ENCODE assay signal across 13 cellular contexts in the genomic region with DNA sequence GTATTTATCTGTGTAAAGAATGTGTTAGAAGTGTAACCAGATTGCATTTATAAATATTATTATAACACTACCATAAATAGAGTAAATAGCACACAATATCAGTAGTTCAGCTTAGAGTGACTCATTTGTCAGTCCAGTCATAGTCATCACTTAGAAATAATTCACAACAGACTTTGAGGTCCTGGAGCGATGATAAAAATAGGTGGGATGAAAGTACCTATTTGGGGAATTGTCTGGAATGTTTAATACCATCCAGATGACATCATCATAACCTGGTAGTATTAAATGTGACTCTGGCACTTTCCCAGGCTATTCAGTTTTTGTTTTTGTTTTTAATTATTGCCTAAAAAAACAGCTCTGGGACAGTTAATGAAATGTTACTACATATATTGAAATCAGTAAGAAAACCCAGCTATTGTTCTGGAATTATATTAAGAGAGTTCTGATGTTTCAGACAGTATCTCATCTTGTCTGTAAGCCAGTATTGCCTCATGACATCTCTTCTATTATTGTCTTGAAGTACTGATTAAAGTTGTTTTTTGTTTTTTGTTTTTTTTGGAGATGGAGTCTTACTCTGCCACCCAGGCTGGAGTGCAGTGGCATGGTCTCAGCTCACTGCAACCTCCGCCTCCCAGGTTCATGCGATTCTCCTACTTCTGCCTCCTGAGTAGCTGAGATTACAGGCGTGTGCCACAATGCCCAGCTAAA.
DNase-seq lines count a peak whose midpoint lies in the region; ATAC-seq and TF ChIP-seq lines count a peak whose summit lies in the region.
"Had no signal": no experiment of that assay in that cellular context is flagged by ENCODE, and none has a peak within 500 bp of the region (broad histone marks: within the 10 kb centered on the region; RNA-seq: fewer than 3 reads in every experiment).

No MANE protein-coding gene starts in this region.

- ATAC-seq in SK-N-SH treated with all-trans-retinoic acid at 6 μM for 48 hours (peak; percentile 91), HG02571 (IDR thresholded peaks at IDR 0.05; ENCODE audit: unreplicated experiment) (no peak)

- H3K9ac ChIP-seq in skeletal muscle tissue (ENCODE audit: low read depth in 1 of 3, low read length in 3 of 3), result no peak overlapping the region
- H3K9ac ChIP-seq: neural progenitor cell had no signal

- H3K27ac ChIP-seq in skeletal muscle tissue (ENCODE audit: low read depth, low read length) (peak overlapping the region; percentile 19), tibial nerve (no peak overlapping the region)
- H3K27ac ChIP-seq: colonic mucosa, neural progenitor cell had no signal

- TF ChIP-seq CTCF in HFF-Myc (IDR thresholded peaks at IDR 0.05; ENCODE audit: low read depth, low read length, missing control alignments), result no peak
- TF ChIP-seq CTCF in foreskin fibroblast (IDR thresholded peaks at IDR 0.05; ENCODE audit: low read depth, low read length), result no peak
- no peak for TF ChIP-seq CTCF in tibial nerve (IDR thresholded peaks at IDR 0.05)

- DNase-seq in HFF-Myc (ENCODE audit: extremely low read depth, low read depth) (peak; percentile 24), foreskin fibroblast (peak; percentile 18 to 49), NCI-H1417 (lab: John Stamatoyannopoulos, UW) (no peak), tibial nerve (ENCODE audit: low spot score in 2 of 2) (no peak)
- DNase-seq in activated CD4-positive, CD25-positive, alpha-beta regulatory T cell treated with anti-CD3 and anti-CD28 coated beads, Interleukin-2, amount 50 U/mL, for 72 hours, result no peak
- DNase-seq: activated naive CD4-positive, alpha-beta T cell treated with anti-CD3 and anti-CD28 coated beads, Interleukin-2, amount 10 ng/mL, durations not matched to agents 7 days and 5 days; colonic mucosa; NCI-H510A; trophoblast cell had no signal

- H3K27me3 ChIP-seq in skeletal muscle tissue (ENCODE audit: control insufficient read depth in 3 of 3, insufficient read depth in 3 of 3, low read length in 3 of 3) (no peaks in the 10 kb centered on the region), tibial nerve (no peaks in the 10 kb centered on the region)
- H3K27me3 ChIP-seq: colonic mucosa, neural progenitor cell had no signal

- H3K36me3 ChIP-seq in skeletal muscle tissue (ENCODE audit: control insufficient read depth in 3 of 3, insufficient read depth in 3 of 3, low read length in 3 of 3) (peaks cover 3 to 13% (median 8%) of the 10 kb centered on the region in 3 donors), tibial nerve (peaks cover 0 to 22% (median 0%) of the 10 kb centered on the region in 3 donors)
- H3K36me3 ChIP-seq: colonic mucosa, neural progenitor cell had no signal

- H3K4me1 ChIP-seq in skeletal muscle tissue (ENCODE audit: control insufficient read depth in 3 of 3, insufficient read depth in 3 of 3, low read length in 3 of 3) (peaks cover 0 to 8% (median 5%) of the 10 kb centered on the region in 3 donors), tibial nerve (peaks cover 0 to 13% (median 3%) of the 10 kb centered on the region in 4 donors)
- H3K4me1 ChIP-seq: colonic mucosa, neural progenitor cell had no signal

- 86 to 95% methylated on average over 4 of the region's 4 CpGs for WGBS in tibial nerve, 2 donors

- no peak for TF ChIP-seq EP300 in tibial nerve (IDR thresholded peaks at IDR 0.05)

- no peaks in the 10 kb centered on the region for H3K9me3 ChIP-seq in skeletal muscle tissue (ENCODE audit: control insufficient read depth in 3 of 3, low read length in 3 of 3)
- no peaks in the 10 kb centered on the region for H3K9me3 ChIP-seq in tibial nerve
- H3K9me3 ChIP-seq: colonic mucosa had no signal

- no peak for TF ChIP-seq POLR2A in tibial nerve (IDR thresholded peaks at IDR 0.05)

- no peak overlapping the region for H3K4me3 ChIP-seq in HFF-Myc (replicated peaks; ENCODE audit: low read depth, low read length)
- no peak overlapping the region for H3K4me3 ChIP-seq in foreskin fibroblast (ENCODE audit: low read depth in 1 of 2, low read length in 2 of 2)
- H3K4me3 ChIP-seq in skeletal muscle tissue (ENCODE audit: low read length in 3 of 3), result no peak overlapping the region
- no peak overlapping the region for H3K4me3 ChIP-seq in tibial nerve
- H3K4me3 ChIP-seq: colonic mucosa, neural progenitor cell had no signal

TF ChIP-seq in SK-N-SH treated with all-trans-retinoic acid at 6 μM for 48 hours, 23 proteins besides CTCF, POLR2A, EP300 and RAD21:
- TF ChIP-seq TCF4 (CRISPR knock-in tag; IDR thresholded peaks at IDR 0.05; ENCODE audit: borderline replicate concordance) (0 out of 2 replicates have a peak, but pooled peaks have one; percentile 16), RARB (CRISPR knock-in tag; IDR thresholded peaks at IDR 0.05) (no peak), ISL1 (CRISPR knock-in tag; IDR thresholded peaks at IDR 0.05) (peak; percentile 90), SNAI2 (CRISPR knock-in tag; IDR thresholded peaks at IDR 0.05) (peak; percentile 65; the same call in 1 of the 2 replicates)
- TF ChIP-seq, protein P1, sequence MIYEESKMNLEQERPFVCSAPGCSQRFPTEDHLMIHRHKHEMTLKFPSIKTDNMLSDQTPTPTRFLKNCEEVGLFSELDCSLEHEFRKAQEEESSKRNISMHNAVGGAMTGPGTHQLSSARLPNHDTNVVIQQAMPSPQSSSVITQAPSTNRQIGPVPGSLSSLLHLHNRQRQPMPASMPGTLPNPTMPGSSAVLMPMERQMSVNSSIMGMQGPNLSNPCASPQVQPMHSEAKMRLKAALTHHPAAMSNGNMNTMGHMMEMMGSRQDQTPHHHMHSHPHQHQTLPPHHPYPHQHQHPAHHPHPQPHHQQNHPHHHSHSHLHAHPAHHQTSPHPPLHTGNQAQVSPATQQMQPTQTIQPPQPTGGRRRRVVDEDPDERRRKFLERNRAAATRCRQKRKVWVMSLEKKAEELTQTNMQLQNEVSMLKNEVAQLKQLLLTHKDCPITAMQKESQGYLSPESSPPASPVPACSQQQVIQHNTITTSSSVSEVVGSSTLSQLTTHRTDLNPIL (CRISPR knock-in tag; IDR thresholded peaks at IDR 0.05; ENCODE audit: low read depth), result peak; percentile 83
- TF ChIP-seq, protein P2, sequence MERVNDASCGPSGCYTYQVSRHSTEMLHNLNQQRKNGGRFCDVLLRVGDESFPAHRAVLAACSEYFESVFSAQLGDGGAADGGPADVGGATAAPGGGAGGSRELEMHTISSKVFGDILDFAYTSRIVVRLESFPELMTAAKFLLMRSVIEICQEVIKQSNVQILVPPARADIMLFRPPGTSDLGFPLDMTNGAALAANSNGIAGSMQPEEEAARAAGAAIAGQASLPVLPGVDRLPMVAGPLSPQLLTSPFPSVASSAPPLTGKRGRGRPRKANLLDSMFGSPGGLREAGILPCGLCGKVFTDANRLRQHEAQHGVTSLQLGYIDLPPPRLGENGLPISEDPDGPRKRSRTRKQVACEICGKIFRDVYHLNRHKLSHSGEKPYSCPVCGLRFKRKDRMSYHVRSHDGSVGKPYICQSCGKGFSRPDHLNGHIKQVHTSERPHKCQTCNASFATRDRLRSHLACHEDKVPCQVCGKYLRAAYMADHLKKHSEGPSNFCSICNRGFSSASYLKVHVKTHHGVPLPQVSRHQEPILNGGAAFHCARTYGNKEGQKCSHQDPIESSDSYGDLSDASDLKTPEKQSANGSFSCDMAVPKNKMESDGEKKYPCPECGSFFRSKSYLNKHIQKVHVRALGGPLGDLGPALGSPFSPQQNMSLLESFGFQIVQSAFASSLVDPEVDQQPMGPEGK (CRISPR knock-in tag; IDR thresholded peaks at IDR 0.05; ENCODE audit: borderline replicate concordance), result no peak
TF ChIP-seq in SK-N-SH treated with all-trans-retinoic acid at 6 μM for 48 hours: peak in this region for 4.

Comparison
In these comparisons a context has a peak if more than half of its experiments do, and no peak if none do; other contexts are left out.
1. DNase-seq: peak in HFF-Myc (single experiment) and foreskin fibroblast (2 of 2); none in NCI-H1417 (0 of 3), activated CD4-positive, CD25-positive, alpha-beta regulatory T cell treated with anti-CD3 and anti-CD28 coated beads, Interleukin-2, amount 50 U/mL, for 72 hours (single experiment) and tibial nerve (0 of 2).